Comparison of ENCODE assay signal across 22 cellular contexts in genomic region chr7:29998489-29998888, GRCh38. TPM values are rescaled to one million over a fixed set of nuclear protein-coding genes. Genes with fewer than 3 reads are reported as not detected.
DNase-seq lines count a peak whose midpoint lies in the region; ATAC-seq, FAIRE-seq and TF ChIP-seq lines count a peak whose summit lies in the region.
"Had no signal": no experiment of that assay in that cellular context is flagged by ENCODE, and none has a peak within 500 bp of the region (broad histone marks: within the 10 kb centered on the region; RNA-seq: fewer than 3 reads in every experiment).

No MANE protein-coding gene starts in this region.

- no peak for FAIRE-seq in HepG2 (lab: Jason Lieb, UNC)
- FAIRE-seq in H54 (lab: Jason Lieb, UNC) = peak; percentile 82
- FAIRE-seq in H1 (lab: Jason Lieb, UNC) = no peak
- FAIRE-seq: GM12892, GM18507 had no signal

- H2BK12ac ChIP-seq in H1 (ENCODE audit: low read depth, low read length) = no peak overlapping the region

- H3K4me1 ChIP-seq in HepG2 (ENCODE audit: insufficient read depth, low read length) (peaks cover 5% of the 10 kb centered on the region; the same call in 1 of the 2 replicates), right lobe of liver (no peaks in the 10 kb centered on the region), Karpas-422 (ENCODE audit: low read length) (peaks cover 29% of the 10 kb centered on the region), H1 (replicated peaks in 1 of 4; ENCODE audit: control insufficient read depth in 3 of 4, insufficient read depth in 4 of 4, low read length in 3 of 4) (peaks cover 0 to 4% (median 0%) of the 10 kb centered on the region in 4 experiments; a peak in 3 of 7 replicates)
- H3K4me1 ChIP-seq: BE2C, BLaER1, Caco-2 had no signal

- H3K4ac ChIP-seq in H1 (replicated peaks; ENCODE audit: insufficient read length, low read depth, low read length) = no peak overlapping the region

- in situ Hi-C loops in HepG2 (cut with HindIII; ENCODE audit: extremely low pct_ligation_motif_present, low pct_unique_long_range_greater_than_20kb) = no loop called here

- H4K8ac ChIP-seq in H1 (ENCODE audit: extremely low read depth, insufficient read depth, low read length) = no peak overlapping the region

- no peak overlapping the region for H4K91ac ChIP-seq in H1 (replicated peaks; ENCODE audit: insufficient read length, low read length)

- H3K79me1 ChIP-seq in H1 (ENCODE audit: low read depth, low read length) = no peaks in the 10 kb centered on the region

- TF ChIP-seq EP300 in HepG2 (IDR thresholded peaks at IDR 0.05; ENCODE audit: low read depth in 2 of 2, low read length in 2 of 2) (no peak), HepG2 (CRISPR knock-in tag; IDR thresholded peaks at IDR 0.05; ENCODE audit: borderline replicate concordance) (no peak), H1 (IDR thresholded peaks at IDR 0.05; ENCODE audit: borderline replicate concordance in 1 of 2, low read depth in 2 of 2, low read length in 2 of 2) (no peak)

- BruUV-seq in HepG2 (replicated peaks; lab: Mats Ljungman, UMichigan) = no TSS peak

- no peak overlapping the region for H2BK15ac ChIP-seq in H1 (ENCODE audit: low read length)

- H3K27ac ChIP-seq in HepG2 (ENCODE audit: extremely low read length, insufficient read depth, low read length) (no peak overlapping the region), right lobe of liver (no peak overlapping the region), Karpas-422 (ENCODE audit: low read length) (peak overlapping the region; percentile 39; the same call in 1 of the 2 replicates), H1 (ENCODE audit: low read depth, low read length) (no peak overlapping the region)
- H3K27ac ChIP-seq: 22Rv1, BLaER1 had no signal

- H3K56ac ChIP-seq in H1 (replicated peaks; ENCODE audit: insufficient read length, low read depth, low read length) = no peak overlapping the region

- TF ChIP-seq POLR2A in HepG2 (IDR thresholded peaks at IDR 0.05; ENCODE audit: insufficient read depth in 1 of 2, low read depth in 2 of 2, low read length in 2 of 2) (no peak), right lobe of liver (IDR thresholded peaks at IDR 0.05) (no peak), H54 (IDR thresholded peaks at IDR 0.05; ENCODE audit: low read depth, low read length) (no peak), H1 (IDR thresholded peaks at IDR 0.05; ENCODE audit: control extremely low read depth in 1 of 2, low read depth in 2 of 2, low read length in 2 of 2) (no peak)

- H3K36me3 ChIP-seq in HepG2 (replicated peaks in 1 of 2; ENCODE audit: control insufficient read depth in 1 of 2, insufficient read depth in 2 of 2, low read length in 2 of 2) = no peaks in the 10 kb centered on the region
- H3K36me3 ChIP-seq in right lobe of liver = no peaks in the 10 kb centered on the region
- H3K36me3 ChIP-seq in Karpas-422 (ENCODE audit: insufficient read depth, low read length) = peaks cover 13% of the 10 kb centered on the region
- no peaks in the 10 kb centered on the region for H3K36me3 ChIP-seq in H1 (ENCODE audit: control insufficient read depth in 2 of 4, insufficient read depth in 4 of 4, low read length in 3 of 4)
- H3K36me3 ChIP-seq: BE2C, BLaER1 had no signal

- H4K20me1 ChIP-seq in HepG2 (ENCODE audit: insufficient read depth, low read length) (no peaks in the 10 kb centered on the region), Karpas-422 (ENCODE audit: insufficient read depth, low read depth, low read length) (no peaks in the 10 kb centered on the region), H1 (replicated peaks in 1 of 2; ENCODE audit: control insufficient read depth in 1 of 2, insufficient read depth in 2 of 2, low read length in 2 of 2) (no peaks in the 10 kb centered on the region)
- H4K20me1 ChIP-seq: BLaER1 had no signal

- H2AK5ac ChIP-seq in H1 (ENCODE audit: low read depth, low read length) = no peak overlapping the region

- H3K18ac ChIP-seq in H1 (ENCODE audit: extremely low read depth, low read length) = no peak overlapping the region

- no peak overlapping the region for H3K14ac ChIP-seq in H1 (ENCODE audit: insufficient read length)

- H3K23me2 ChIP-seq in H1 (ENCODE audit: low read depth, low read length) = no peaks in the 10 kb centered on the region

- DNase-seq in HepG2 (ENCODE audit: low spot score) = no peak
- no peak for DNase-seq in right lobe of liver
- no peak for DNase-seq in H54 (ENCODE audit: insufficient read length, low spot score)
- no peak for DNase-seq in Karpas-422
- no peak for DNase-seq in H1 (ENCODE audit: low read depth in 1 of 2, low spot score in 2 of 2)
- no peak for DNase-seq in effector CD8-positive, alpha-beta T cell (lab: John Stamatoyannopoulos, UW)
- DNase-seq in NCI-H1417 treated with DMSO at 0.1 percent for 48 hours (lab: John Stamatoyannopoulos, UW) = no peak
- DNase-seq in activated CD4-positive, alpha-beta T cell treated with anti-CD3 and anti-CD28 coated beads, Interleukin-2, amount 50 U/mL, for 48 hours = no peak
- DNase-seq: ACHN; BE2C; C1 segment of cervical spinal cord; Caco-2; Calu3; CD4-positive, alpha-beta T cell; CD8-positive, alpha-beta T cell; DMS79 treated with DMSO at 0.1 percent for 48 hours; GDM1 had no signal

- H2BK5ac ChIP-seq in H1 (ENCODE audit: low read depth, low read length) = no peak overlapping the region

- CTCF ChIA-PET in HepG2 (lab: Yijun Ruan, JAX; ENCODE audit: low intra/inter-chr PET ratio, low total read pairs) = no interaction called here
- CTCF ChIA-PET in H1 (lab: Charles Lee; ENCODE audit: partially characterized antibody) = interaction anchor here (0.7 kb wide), 1 partner anchor 117 kb away, joined by 4 read pairs; no protein-coding TSS in a partner anchor

- no peak overlapping the region for H2AFZ ChIP-seq in HepG2 (ENCODE audit: low read length)
- H2AFZ ChIP-seq in Karpas-422 (ENCODE audit: low read length) = no peak overlapping the region
- no peak overlapping the region for H2AFZ ChIP-seq in H1 (ENCODE audit: low read length)

- no peak overlapping the region for H4K5ac ChIP-seq in H1 (ENCODE audit: insufficient read length, low read depth, low read length)

- ATAC-seq in HepG2 (no peak), right lobe of liver (no peak)
- ATAC-seq: CD8-positive, alpha-beta T cell; GM12878 had no signal

- no peak for TF ChIP-seq RAD21 in HepG2 (CRISPR knock-in tag; IDR thresholded peaks at IDR 0.05)
- TF ChIP-seq RAD21 in H1 (IDR thresholded peaks at IDR 0.05 in 1 of 2, conservative IDR thresholded peaks at IDR 0.05 in 1 of 2; ENCODE audit: low read depth in 2 of 2, low read length in 2 of 2) = no peak

- intact Hi-C loops in HepG2 (cut with micrococcal nuclease; ENCODE audit: unreplicated experiment) = no loop called here
- intact Hi-C loops in right lobe of liver (cut with DNase I) = no loop called here

- no peak overlapping the region for H2BK20ac ChIP-seq in H1 (ENCODE audit: low read length)

- H3K79me2 ChIP-seq in HepG2 (ENCODE audit: insufficient read depth, low read length) (no peaks in the 10 kb centered on the region), Karpas-422 (ENCODE audit: low read length) (peaks cover 31% of the 10 kb centered on the region), H1 (ENCODE audit: control insufficient read depth in 1 of 2, insufficient read depth in 2 of 2, low read length in 2 of 2) (no peaks in the 10 kb centered on the region)

- no peak overlapping the region for H2BK120ac ChIP-seq in H1 (replicated peaks; ENCODE audit: low read depth, low read length)

- TF ChIP-seq CTCF in HepG2 (CRISPR knock-in tag; IDR thresholded peaks at IDR 0.05) (no peak), right lobe of liver (IDR thresholded peaks at IDR 0.05) (no peak), H1 (IDR thresholded peaks at IDR 0.05; ENCODE audit: control extremely low read depth in 1 of 3, insufficient read depth in 1 of 3, low read depth in 1 of 3, low read length in 3 of 3) (no peak)

- H3K9me3 ChIP-seq in HepG2 (ENCODE audit: low read length) (peaks cover 7% of the 10 kb centered on the region), right lobe of liver (no peaks in the 10 kb centered on the region), Karpas-422 (ENCODE audit: low read length) (peaks cover 8% of the 10 kb centered on the region), H1 (ENCODE audit: insufficient read depth in 2 of 2, low read depth in 1 of 2, low read length in 1 of 2) (peaks cover 6 to 7% of the 10 kb centered on the region in 2 experiments)
- H3K9me3 ChIP-seq: BE2C had no signal

- no peaks in the 10 kb centered on the region for H3K27me3 ChIP-seq in HepG2 (ENCODE audit: control insufficient read depth in 1 of 2, insufficient read depth in 2 of 2, low read length in 2 of 2)
- no peaks in the 10 kb centered on the region for H3K27me3 ChIP-seq in right lobe of liver
- no peaks in the 10 kb centered on the region for H3K27me3 ChIP-seq in Karpas-422 (ENCODE audit: low read length)
- no peaks in the 10 kb centered on the region; a peak in 1 of 7 replicates for H3K27me3 ChIP-seq in H1 (replicated peaks in 1 of 4; ENCODE audit: control insufficient read depth in 3 of 4, extremely low read depth in 1 of 4, insufficient read depth in 3 of 4, low read length in 3 of 4)
- H3K27me3 ChIP-seq: BE2C, BLaER1 had no signal

- POLR2A ChIA-PET in HepG2 (lab: Yijun Ruan, JAX) = interaction anchor here (0.7 to 1.2 kb wide), 2 partner anchors 9 to 102 kb away, joined by 3 read pairs; partner anchors contain the start of gene SCRN1
- POLR2A ChIA-PET in H1 (lab: Charles Lee; ENCODE audit: partially characterized antibody) = no interaction called here

- H3K9ac ChIP-seq in HepG2 (ENCODE audit: insufficient read depth, low read depth, low read length) (no peak overlapping the region), Karpas-422 (ENCODE audit: low read length) (no peak overlapping the region), H1 (replicated peaks in 1 of 4; ENCODE audit: extremely low read depth in 1 of 4, low read depth in 3 of 4, low read length in 3 of 4) (no peak overlapping the region)
- H3K9ac ChIP-seq: BLaER1 had no signal

- no peak overlapping the region for H3K4me2 ChIP-seq in HepG2 (ENCODE audit: low read depth, low read length)
- H3K4me2 ChIP-seq in Karpas-422 (ENCODE audit: low read depth, low read length, poor library complexity, severe bottlenecking) = peak overlapping the region; percentile 5
- H3K4me2 ChIP-seq in H1 (ENCODE audit: insufficient read depth in 1 of 2, low read depth in 2 of 2, low read length in 2 of 2) = no peak overlapping the region
- H3K4me2 ChIP-seq: BLaER1 had no signal

- H3K4me3 ChIP-seq in HepG2 (replicated peaks in 1 of 3; ENCODE audit: insufficient read depth in 1 of 3, low read depth in 2 of 3, low read length in 3 of 3) = no peak overlapping the region
- H3K4me3 ChIP-seq in right lobe of liver = no peak overlapping the region
- no peak overlapping the region for H3K4me3 ChIP-seq in Karpas-422 (ENCODE audit: low read length)
- H3K4me3 ChIP-seq in H1 (ENCODE audit: extremely low read depth in 1 of 4, insufficient read depth in 2 of 4, low read depth in 3 of 4, low read length in 4 of 4) = no peak overlapping the region
- H3K4me3 ChIP-seq: BLaER1, GM12878 had no signal

- H3K9me2 ChIP-seq in Karpas-422 (replicated peaks; ENCODE audit: insufficient read depth, low read length) = no peaks in the 10 kb centered on the region

- H3K23ac ChIP-seq in H1 (ENCODE audit: insufficient read length) = no peak overlapping the region

RNA-seq across cellular contexts. Expression of gene SCRN1, which starts 8.9 kb away (rescaled TPM):
- total RNA-seq in HepG2 (2016; rRNA removed; fragmentation: Illumina TruSeq; extraction: Trizol) = 49.8 and 74.4 TPM in 2 replicates
- 4.9 and 6.1 TPM in 2 replicates for total RNA-seq in HepG2 (2016; cell fraction: cytosol; rRNA removed; fragmentation: Illumina TruSeq; extraction: Trizol; ENCODE audit: low read depth)
- total RNA-seq in HepG2 (2016; cell fraction: insoluble cytoplasmic fraction; rRNA removed; fragmentation: Illumina TruSeq; extraction: Trizol) = 49.7 and 72.4 TPM in 2 replicates
- total RNA-seq in HepG2 (2016; cell fraction: membrane; rRNA removed; fragmentation: Illumina TruSeq; extraction: Trizol) = 19.2 and 21.8 TPM in 2 replicates
- 30.8 and 34.7 TPM in 2 replicates for total RNA-seq in HepG2 (2016; cell fraction: nucleus; rRNA removed; fragmentation: Illumina TruSeq; extraction: Trizol)
- 43.2 and 45.5 TPM in 2 replicates for polyA plus RNA-seq in HepG2 (2011; rRNA removed)
- polyA plus RNA-seq in HepG2 (2011; cell fraction: cytosol; rRNA removed) = 34.6 and 50.4 TPM in 2 replicates
- polyA plus RNA-seq in HepG2 (2011; cell fraction: nucleus; rRNA removed) = 29.6 and 33.8 TPM in 2 replicates
- polyA plus RNA-seq in HepG2 (2012) = 54.8 and 60.8 TPM in 2 replicates
- 2.6 and 2.8 TPM in 2 replicates for polyA plus RNA-seq in HepG2 (2016; cell fraction: cytosol; fragmentation: Illumina TruSeq; extraction: Trizol; ENCODE audit: low read depth)
- polyA plus RNA-seq in HepG2 (2016; cell fraction: insoluble cytoplasmic fraction; fragmentation: Illumina TruSeq; extraction: Trizol; ENCODE audit: low read depth) = 50.7 and 51.5 TPM in 2 replicates
- polyA plus RNA-seq in HepG2 (2016; cell fraction: membrane; fragmentation: Illumina TruSeq; extraction: Trizol; ENCODE audit: low read depth) = 6.7 and 7.7 TPM in 2 replicates
- 29.8 and 32.4 TPM in 2 replicates for polyA plus RNA-seq in HepG2 (2016; cell fraction: nucleus; fragmentation: Illumina TruSeq; extraction: Trizol; ENCODE audit: insufficient read depth, low read depth)
- polyA minus RNA-seq in HepG2 (2011; rRNA and poly(A)+ RNA removed; ENCODE audit: low replicate concordance) = 7.8 and 87.3 TPM in 2 replicates
- polyA minus RNA-seq in HepG2 (2011; cell fraction: cytosol; rRNA and poly(A)+ RNA removed) = 58.2 and 64.4 TPM in 2 replicates
- 31.7 and 46.6 TPM in 2 replicates for polyA minus RNA-seq in HepG2 (2011; cell fraction: nucleus; rRNA and poly(A)+ RNA removed)
- 1 to 10 TPM; 1.3 to 2.9 (median 2.0) TPM for total RNA-seq in right lobe of liver
- total RNA-seq in Karpas-422 (2014; rRNA removed; shearing (Covaris generic); ENCODE audit: low replicate concordance) = 86.4 and 88.6 TPM in 2 replicates
- total RNA-seq in H1 (2021; fragmentation: NEBNext Ultra II Directional; extraction: Animal tissue kit (Norgen Biotek cat#: 25700)) = 70.5 and 75.8 TPM in 2 replicates
- 27.5 and 36.0 TPM in 2 replicates for polyA plus RNA-seq in H1 (2011; rRNA removed)
- polyA plus RNA-seq in H1 (2011; cell fraction: cytosol; rRNA removed) = 40.2 TPM
- polyA plus RNA-seq in H1 (2011; cell fraction: nucleus; rRNA removed) = 33.7 TPM
- polyA plus RNA-seq in H1 (2012, experiment 1 of 2) = 48.4 to 57.9 TPM (median 50.8 TPM) in 4 replicates
- polyA plus RNA-seq in H1 (2012, experiment 2 of 2) = 4.6 TPM
- polyA plus RNA-seq in H1 (2013, experiment 1 of 2) = 46.3 TPM
- 47.2 TPM for polyA plus RNA-seq in H1 (2013, experiment 2 of 2)
- 81.7 and 98.3 TPM in 2 replicates for polyA minus RNA-seq in H1 (2011; rRNA and poly(A)+ RNA removed)
- polyA minus RNA-seq in H1 (2011; cell fraction: cytosol; rRNA and poly(A)+ RNA removed) = 42.4 TPM
- polyA minus RNA-seq in H1 (2011; cell fraction: nucleus; rRNA and poly(A)+ RNA removed) = 30.0 TPM

RNA-seq across cellular contexts. Expression of gene FKBP14, which starts 28.0 kb away (rescaled TPM):
- total RNA-seq in HepG2 (2016; rRNA removed; fragmentation: Illumina TruSeq; extraction: Trizol) = 20.2 and 32.3 TPM in 2 replicates
- total RNA-seq in HepG2 (2016; cell fraction: cytosol; rRNA removed; fragmentation: Illumina TruSeq; extraction: Trizol; ENCODE audit: low read depth) = 1.4 and 2.1 TPM in 2 replicates
- total RNA-seq in HepG2 (2016; cell fraction: insoluble cytoplasmic fraction; rRNA removed; fragmentation: Illumina TruSeq; extraction: Trizol) = 24.8 and 33.7 TPM in 2 replicates
- total RNA-seq in HepG2 (2016; cell fraction: membrane; rRNA removed; fragmentation: Illumina TruSeq; extraction: Trizol) = 6.5 and 7.2 TPM in 2 replicates
- total RNA-seq in HepG2 (2016; cell fraction: nucleus; rRNA removed; fragmentation: Illumina TruSeq; extraction: Trizol) = 42.5 and 43.1 TPM in 2 replicates
- 14.2 and 20.0 TPM in 2 replicates for polyA plus RNA-seq in HepG2 (2011; rRNA removed)
- 9.5 and 13.3 TPM in 2 replicates for polyA plus RNA-seq in HepG2 (2011; cell fraction: cytosol; rRNA removed)
- 3.2 and 4.0 TPM in 2 replicates for polyA plus RNA-seq in HepG2 (2011; cell fraction: nucleus; rRNA removed)
- 16.2 and 17.4 TPM in 2 replicates for polyA plus RNA-seq in HepG2 (2012)
- 0.87 and 1.7 TPM in 2 replicates for polyA plus RNA-seq in HepG2 (2016; cell fraction: cytosol; fragmentation: Illumina TruSeq; extraction: Trizol; ENCODE audit: low read depth)
- polyA plus RNA-seq in HepG2 (2016; cell fraction: insoluble cytoplasmic fraction; fragmentation: Illumina TruSeq; extraction: Trizol; ENCODE audit: low read depth) = 14.3 and 18.2 TPM in 2 replicates
- polyA plus RNA-seq in HepG2 (2016; cell fraction: membrane; fragmentation: Illumina TruSeq; extraction: Trizol; ENCODE audit: low read depth) = 3.0 and 3.7 TPM in 2 replicates
- polyA plus RNA-seq in HepG2 (2016; cell fraction: nucleus; fragmentation: Illumina TruSeq; extraction: Trizol; ENCODE audit: insufficient read depth, low read depth) = 40.4 and 40.5 TPM in 2 replicates
- polyA minus RNA-seq in HepG2 (2011; rRNA and poly(A)+ RNA removed; ENCODE audit: low replicate concordance) = 5.7 and 13.0 TPM in 2 replicates
- polyA minus RNA-seq in HepG2 (2011; cell fraction: cytosol; rRNA and poly(A)+ RNA removed) = 12.8 TPM in 2 replicates
- polyA minus RNA-seq in HepG2 (2011; cell fraction: nucleus; rRNA and poly(A)+ RNA removed) = 17.7 and 17.8 TPM in 2 replicates
- 1 to 10 TPM; 4.0 to 8.7 (median 5.2) TPM for total RNA-seq in right lobe of liver
- total RNA-seq in Karpas-422 (2014; rRNA removed; shearing (Covaris generic); ENCODE audit: low replicate concordance) = 9.0 and 13.5 TPM in 2 replicates
- total RNA-seq in H1 (2021; fragmentation: NEBNext Ultra II Directional; extraction: Animal tissue kit (Norgen Biotek cat#: 25700)) = 20.2 and 20.7 TPM in 2 replicates
- polyA plus RNA-seq in H1 (2011; rRNA removed) = 2.2 and 3.2 TPM in 2 replicates
- 5.4 TPM for polyA plus RNA-seq in H1 (2011; cell fraction: cytosol; rRNA removed)
- 1.1 TPM for polyA plus RNA-seq in H1 (2011; cell fraction: nucleus; rRNA removed)
- 4.8 to 12.2 TPM (median 8.4 TPM) in 4 replicates for polyA plus RNA-seq in H1 (2012, experiment 1 of 2)
- polyA plus RNA-seq in H1 (2012, experiment 2 of 2) = 0.84 TPM
- 18.6 TPM for polyA plus RNA-seq in H1 (2013, experiment 1 of 2)
- 25.1 TPM for polyA plus RNA-seq in H1 (2013, experiment 2 of 2)
- 7.9 and 12.5 TPM in 2 replicates for polyA minus RNA-seq in H1 (2011; rRNA and poly(A)+ RNA removed)
- 3.2 TPM for polyA minus RNA-seq in H1 (2011; cell fraction: cytosol; rRNA and poly(A)+ RNA removed)
- polyA minus RNA-seq in H1 (2011; cell fraction: nucleus; rRNA and poly(A)+ RNA removed) = 8.8 TPM

RNA-seq across cellular contexts. Expression of gene PLEKHA8, which starts 29.7 kb away (rescaled TPM):
- total RNA-seq in HepG2 (2016; rRNA removed; fragmentation: Illumina TruSeq; extraction: Trizol) (26.4 and 32.5 TPM in 2 replicates), right lobe of liver (1 to 10 TPM; 2.7 to 8.1 (median 4.4) TPM)
- total RNA-seq in HepG2 (2016; cell fraction: cytosol; rRNA removed; fragmentation: Illumina TruSeq; extraction: Trizol; ENCODE audit: low read depth) = 9.2 and 11.0 TPM in 2 replicates
- 22.6 and 30.8 TPM in 2 replicates for total RNA-seq in HepG2 (2016; cell fraction: insoluble cytoplasmic fraction; rRNA removed; fragmentation: Illumina TruSeq; extraction: Trizol)
- total RNA-seq in HepG2 (2016; cell fraction: membrane; rRNA removed; fragmentation: Illumina TruSeq; extraction: Trizol) = 20.5 and 24.2 TPM in 2 replicates
- total RNA-seq in HepG2 (2016; cell fraction: nucleus; rRNA removed; fragmentation: Illumina TruSeq; extraction: Trizol) = 29.3 and 30.9 TPM in 2 replicates
- polyA plus RNA-seq in HepG2 (2011; rRNA removed) (11.1 and 12.5 TPM in 2 replicates), H1 (2011; rRNA removed) (6.6 and 10.7 TPM in 2 replicates)
- 4.8 and 7.6 TPM in 2 replicates for polyA plus RNA-seq in HepG2 (2011; cell fraction: cytosol; rRNA removed)
- polyA plus RNA-seq in HepG2 (2011; cell fraction: nucleus; rRNA removed) = 14.1 and 14.5 TPM in 2 replicates
- polyA plus RNA-seq in HepG2 (2012) = 12.0 and 14.3 TPM in 2 replicates
- 4.6 and 5.2 TPM in 2 replicates for polyA plus RNA-seq in HepG2 (2016; cell fraction: cytosol; fragmentation: Illumina TruSeq; extraction: Trizol; ENCODE audit: low read depth)
- polyA plus RNA-seq in HepG2 (2016; cell fraction: insoluble cytoplasmic fraction; fragmentation: Illumina TruSeq; extraction: Trizol; ENCODE audit: low read depth) = 20.6 and 20.9 TPM in 2 replicates
- 10.8 and 11.4 TPM in 2 replicates for polyA plus RNA-seq in HepG2 (2016; cell fraction: membrane; fragmentation: Illumina TruSeq; extraction: Trizol; ENCODE audit: low read depth)
- polyA plus RNA-seq in HepG2 (2016; cell fraction: nucleus; fragmentation: Illumina TruSeq; extraction: Trizol; ENCODE audit: insufficient read depth, low read depth) = 18.0 and 18.2 TPM in 2 replicates
- 4.2 and 13.4 TPM in 2 replicates for polyA minus RNA-seq in HepG2 (2011; rRNA and poly(A)+ RNA removed; ENCODE audit: low replicate concordance)
- polyA minus RNA-seq in HepG2 (2011; cell fraction: cytosol; rRNA and poly(A)+ RNA removed) = 10.9 and 14.0 TPM in 2 replicates
- polyA minus RNA-seq in HepG2 (2011; cell fraction: nucleus; rRNA and poly(A)+ RNA removed) = 51.5 and 54.2 TPM in 2 replicates
- 28.1 and 41.0 TPM in 2 replicates for total RNA-seq in Karpas-422 (2014; rRNA removed; shearing (Covaris generic); ENCODE audit: low replicate concordance)
- 42.0 and 44.0 TPM in 2 replicates for total RNA-seq in H1 (2021; fragmentation: NEBNext Ultra II Directional; extraction: Animal tissue kit (Norgen Biotek cat#: 25700))
- polyA plus RNA-seq in H1 (2011; cell fraction: cytosol; rRNA removed) = 11.9 TPM
- polyA plus RNA-seq in H1 (2011; cell fraction: nucleus; rRNA removed) = 9.0 TPM
- 12.6 to 22.0 TPM (median 17.5 TPM) in 4 replicates for polyA plus RNA-seq in H1 (2012, experiment 1 of 2)
- polyA plus RNA-seq in H1 (2012, experiment 2 of 2) = 1.7 TPM
- polyA plus RNA-seq in H1 (2013, experiment 1 of 2) = 17.8 TPM
- 16.9 TPM for polyA plus RNA-seq in H1 (2013, experiment 2 of 2)
- 25.3 and 34.8 TPM in 2 replicates for polyA minus RNA-seq in H1 (2011; rRNA and poly(A)+ RNA removed)
- 14.1 TPM for polyA minus RNA-seq in H1 (2011; cell fraction: cytosol; rRNA and poly(A)+ RNA removed)
- polyA minus RNA-seq in H1 (2011; cell fraction: nucleus; rRNA and poly(A)+ RNA removed) = 37.1 TPM

Comparison
In these comparisons a context has a peak if more than half of its experiments do, and no peak if none do; other contexts are left out.
1. Of the 41 proteins assayed by ChIP-seq in both HepG2 and H1: peak only in HepG2: none; only in H1: none; in both: MAFK; in neither: 40.